31 cellular contexts compared by ENCODE assay signal in genomic region chr3:40432793-40433192, GRCh38. TPM values are rescaled to one million over a fixed set of nuclear protein-coding genes. Genes with fewer than 3 reads are reported as not detected.
DNase-seq lines count a peak whose midpoint lies in the region; ATAC-seq, FAIRE-seq and TF ChIP-seq lines count a peak whose summit lies in the region.
"Had no signal": no experiment of that assay in that cellular context is flagged by ENCODE, and none has a peak within 500 bp of the region (broad histone marks: within the 10 kb centered on the region; RNA-seq: fewer than 3 reads in every experiment).

No MANE protein-coding gene starts in this region.

- no peaks in the 10 kb centered on the region for H3K79me2 ChIP-seq in HepG2 (ENCODE audit: insufficient read depth, low read length)

- H3K27ac Mint-ChIP-seq in endodermal cell: no peak overlapping the region
- H3K27ac Mint-ChIP-seq: activated CD4-positive, alpha-beta T cell treated with anti-CD3 and anti-CD28 coated beads, Interleukin-2, amount 10 ng/mL, durations not matched to agents 24 days and 14 days; activated CD8-positive, alpha-beta memory T cell treated with anti-CD3 and anti-CD28 coated beads, Interleukin-2, amount 10 ng/mL, durations not matched to agents 7 days and 5 days; activated T-helper 1 cell treated with anti-CD3 and anti-CD28 coated beads, Interleukin-12 subunit alpha, Interleukin-12 subunit beta, Interleukin-2, Interleukin-4 antibody, amounts not matched to agents 30 ng/mL and 10 ng/mL and 1 ng/mL, durations not matched to agents 14 hours and 24 hours and 36 hours; CD14-positive monocyte; naive B cell; stimulated activated naive B cell treated with anti-CD40 and anti-IgM and Interleukin-4, amounts not matched to agents 10 μg/mL and 1 μg/mL and 100 μg/mL, for 72 hours had no signal

- WGBS in HepG2 (ENCODE audit: low lambda C conversion rate): 74% methylated on average over 2 of the region's 2 CpGs
- WGBS in right lobe of liver (ENCODE audit: insufficient coverage, low coverage, low lambda C conversion rate, missing lambda C conversion rate): 85% methylated on average over 2 of the region's 2 CpGs
- 100% methylated on average over 2 of the region's 2 CpGs; no CpG with 5 or more reads in 1 of the 2 experiments for WGBS in endodermal cell (ENCODE audit: insufficient coverage in 1 of 2, insufficient read length in 1 of 2), 2 experiments

- TF ChIP-seq POLR2A in HepG2 (IDR thresholded peaks at IDR 0.05; ENCODE audit: insufficient read depth in 1 of 2, low read depth in 2 of 2, low read length in 2 of 2) (no peak), right lobe of liver (IDR thresholded peaks at IDR 0.05) (no peak)

- ATAC-seq in HepG2 (no peak), right lobe of liver (no peak)
- ATAC-seq: activated CD8-positive, alpha-beta memory T cell treated with anti-CD3 and anti-CD28 coated beads, Interleukin-2, amount 10 ng/mL, durations not matched to agents 7 days and 5 days; stimulated activated naive B cell treated with anti-CD40 and anti-IgM and Interleukin-4, amounts not matched to agents 10 μg/mL and 1 μg/mL and 100 μg/mL, for 72 hours had no signal

- H3K27me3 ChIP-seq in HepG2 (ENCODE audit: control insufficient read depth in 1 of 2, insufficient read depth in 2 of 2, low read length in 2 of 2) (no peaks in the 10 kb centered on the region), right lobe of liver (no peaks in the 10 kb centered on the region), endodermal cell (ENCODE audit: control insufficient read depth, insufficient read depth, low read length, poor library complexity, severe bottlenecking) (no peaks in the 10 kb centered on the region), ascending aorta (no peaks in the 10 kb centered on the region)
- H3K27me3 ChIP-seq: suprapubic skin had no signal

- H3K4me3 ChIP-seq in HepG2 (replicated peaks in 1 of 3; ENCODE audit: insufficient read depth in 1 of 3, low read depth in 2 of 3, low read length in 3 of 3) (no peak overlapping the region), right lobe of liver (no peak overlapping the region), endodermal cell (ENCODE audit: low read length) (no peak overlapping the region), ascending aorta (no peak overlapping the region)
- H3K4me3 ChIP-seq: SK-N-MC, suprapubic skin had no signal

- no peaks in the 10 kb centered on the region for H3K36me3 ChIP-seq in HepG2 (replicated peaks in 1 of 2; ENCODE audit: control insufficient read depth in 1 of 2, insufficient read depth in 2 of 2, low read length in 2 of 2)
- no peaks in the 10 kb centered on the region for H3K36me3 ChIP-seq in right lobe of liver
- no peaks in the 10 kb centered on the region for H3K36me3 ChIP-seq in endodermal cell (ENCODE audit: control insufficient read depth, insufficient read depth, low read length)
- H3K36me3 ChIP-seq in ascending aorta: no peaks in the 10 kb centered on the region
- H3K36me3 ChIP-seq: suprapubic skin had no signal

- DNase-seq in HepG2 (ENCODE audit: low spot score) (no peak), right lobe of liver (no peak), OCI-M1 (lab: John Stamatoyannopoulos, UW) (peak; percentile 10), endodermal cell (no peak), ascending aorta (ENCODE audit: low spot score in 2 of 2) (no peak), cortex of kidney (lab: John Stamatoyannopoulos, UW) (no peak)
- no peak for DNase-seq in stimulated activated CD4-positive, alpha-beta T cell treated with anti-CD3 and anti-CD28 coated beads, Interleukin-2, amount 100 ng/mL, for 48 hours
- DNase-seq: activated CD4-positive, alpha-beta T cell treated with anti-CD3 and anti-CD28 coated beads, Interleukin-2, amount 10 ng/mL, durations not matched to agents 24 days and 14 days; activated CD8-positive, alpha-beta memory T cell treated with anti-CD3 and anti-CD28 coated beads, Interleukin-2, amount 10 ng/mL, durations not matched to agents 7 days and 5 days; activated naive CD4-positive, alpha-beta T cell treated with anti-CD3 and anti-CD28 coated beads, Interleukin-2, amount 50 U/mL, for 16 hours; head of caudate nucleus; kidney glomerular epithelial cell; mesenchymal stem cell; naive B cell; NCI-H1105; NCI-H2029 treated with DMSO at 0.1 percent for 48 hours; nucleus accumbens; small intestine; stimulated activated CD4-positive, alpha-beta T cell treated with anti-CD3 and anti-CD28 coated beads, Interleukin-4, amount 100 ng/mL, for 24 hours; stimulated activated naive B cell treated with anti-CD40 and anti-IgM and Interleukin-4, amounts not matched to agents 10 μg/mL and 1 μg/mL and 100 μg/mL, for 72 hours; T-helper 2 cell had no signal

- no peaks in the 10 kb centered on the region for H3K4me1 Mint-ChIP-seq in endodermal cell
- H3K4me1 Mint-ChIP-seq: activated CD4-positive, alpha-beta T cell treated with anti-CD3 and anti-CD28 coated beads, Interleukin-2, amount 10 ng/mL, durations not matched to agents 24 days and 14 days; activated CD8-positive, alpha-beta memory T cell treated with anti-CD3 and anti-CD28 coated beads, Interleukin-2, amount 10 ng/mL, durations not matched to agents 7 days and 5 days; CD14-positive monocyte; naive B cell; stimulated activated naive B cell treated with anti-CD40 and anti-IgM and Interleukin-4, amounts not matched to agents 10 μg/mL and 1 μg/mL and 100 μg/mL, for 72 hours had no signal

- no peak overlapping the region for H3K4me3 Mint-ChIP-seq in endodermal cell
- H3K4me3 Mint-ChIP-seq: activated CD4-positive, alpha-beta T cell treated with anti-CD3 and anti-CD28 coated beads, Interleukin-2, amount 10 ng/mL, durations not matched to agents 24 days and 14 days; activated CD8-positive, alpha-beta memory T cell treated with anti-CD3 and anti-CD28 coated beads, Interleukin-2, amount 10 ng/mL, durations not matched to agents 7 days and 5 days; activated T-helper 1 cell treated with anti-CD3 and anti-CD28 coated beads, Interleukin-12 subunit alpha, Interleukin-12 subunit beta, Interleukin-2, Interleukin-4 antibody, amounts not matched to agents 30 ng/mL and 10 ng/mL and 1 ng/mL, durations not matched to agents 14 hours and 24 hours and 36 hours; CD14-positive monocyte; naive B cell; stimulated activated naive B cell treated with anti-CD40 and anti-IgM and Interleukin-4, amounts not matched to agents 10 μg/mL and 1 μg/mL and 100 μg/mL, for 72 hours had no signal

- in situ Hi-C loops in HepG2 (cut with HindIII; ENCODE audit: extremely low pct_ligation_motif_present, low pct_unique_long_range_greater_than_20kb): no loop called here

- H3K27ac ChIP-seq in HepG2 (ENCODE audit: extremely low read length, insufficient read depth, low read length): no peak overlapping the region
- H3K27ac ChIP-seq in right lobe of liver: no peak overlapping the region
- H3K27ac ChIP-seq in endodermal cell (ENCODE audit: low read depth, low read length): no peak overlapping the region
- H3K27ac ChIP-seq in ascending aorta: no peak overlapping the region
- H3K27ac ChIP-seq: HL-60, SK-N-MC, suprapubic skin had no signal

- H3K27me3 Mint-ChIP-seq in endodermal cell (ENCODE audit: insufficient read depth): no peaks in the 10 kb centered on the region
- H3K27me3 Mint-ChIP-seq: activated CD8-positive, alpha-beta memory T cell treated with anti-CD3 and anti-CD28 coated beads, Interleukin-2, amount 10 ng/mL, durations not matched to agents 7 days and 5 days; naive B cell; stimulated activated naive B cell treated with anti-CD40 and anti-IgM and Interleukin-4, amounts not matched to agents 10 μg/mL and 1 μg/mL and 100 μg/mL, for 72 hours had no signal

- POLR2A ChIA-PET in HepG2 (lab: Yijun Ruan, JAX): no interaction called here

- intact Hi-C loops in HepG2 (cut with micrococcal nuclease; ENCODE audit: unreplicated experiment): no loop called here
- intact Hi-C loops in right lobe of liver (cut with DNase I): no loop called here
- intact Hi-C loops in ascending aorta (cut with DNase I): no loop called here

- TF ChIP-seq EP300 in HepG2 (IDR thresholded peaks at IDR 0.05; ENCODE audit: low read depth in 2 of 2, low read length in 2 of 2): no peak
- TF ChIP-seq EP300 in HepG2 (CRISPR knock-in tag; IDR thresholded peaks at IDR 0.05; ENCODE audit: borderline replicate concordance): no peak

- H3K4me1 ChIP-seq in HepG2 (ENCODE audit: insufficient read depth, low read length) (no peaks in the 10 kb centered on the region), right lobe of liver (no peaks in the 10 kb centered on the region), endodermal cell (ENCODE audit: control insufficient read depth, insufficient read depth, low read length) (no peaks in the 10 kb centered on the region), ascending aorta (no peaks in the 10 kb centered on the region)
- H3K4me1 ChIP-seq: suprapubic skin had no signal

- no peak overlapping the region for H2AFZ ChIP-seq in HepG2 (ENCODE audit: low read length)

- H3K9ac ChIP-seq in HepG2 (ENCODE audit: insufficient read depth, low read depth, low read length) (no peak overlapping the region), endodermal cell (ENCODE audit: extremely low read depth, low read length, poor library complexity, severe bottlenecking) (no peak overlapping the region)

- CTCF ChIA-PET in HepG2 (lab: Yijun Ruan, JAX; ENCODE audit: low intra/inter-chr PET ratio, low total read pairs): no interaction called here

- no peaks in the 10 kb centered on the region for H4K20me1 ChIP-seq in HepG2 (ENCODE audit: insufficient read depth, low read length)

- BruUV-seq in HepG2 (replicated peaks; lab: Mats Ljungman, UMichigan): no TSS peak

- H3K9me3 ChIP-seq in HepG2 (ENCODE audit: low read length) (no peaks in the 10 kb centered on the region), right lobe of liver (no peaks in the 10 kb centered on the region), endodermal cell (ENCODE audit: control insufficient read depth, low read length) (no peaks in the 10 kb centered on the region), ascending aorta (no peaks in the 10 kb centered on the region)
- H3K9me3 ChIP-seq: suprapubic skin had no signal

- peaks cover 5% of the 10 kb centered on the region for H3K9me3 Mint-ChIP-seq in endodermal cell
- H3K9me3 Mint-ChIP-seq: activated CD4-positive, alpha-beta T cell treated with anti-CD3 and anti-CD28 coated beads, Interleukin-2, amount 10 ng/mL, durations not matched to agents 24 days and 14 days; activated T-helper 1 cell treated with anti-CD3 and anti-CD28 coated beads, Interleukin-12 subunit alpha, Interleukin-12 subunit beta, Interleukin-2, Interleukin-4 antibody, amounts not matched to agents 30 ng/mL and 10 ng/mL and 1 ng/mL, durations not matched to agents 14 hours and 24 hours and 36 hours; CD14-positive monocyte; naive B cell; stimulated activated naive B cell treated with anti-CD40 and anti-IgM and Interleukin-4, amounts not matched to agents 10 μg/mL and 1 μg/mL and 100 μg/mL, for 72 hours had no signal

- TF ChIP-seq CTCF in HepG2 (CRISPR knock-in tag; IDR thresholded peaks at IDR 0.05): no peak
- TF ChIP-seq CTCF in right lobe of liver (IDR thresholded peaks at IDR 0.05): no peak
- peak; percentile 27 for TF ChIP-seq CTCF in endodermal cell (conservative IDR thresholded peaks at IDR 0.05)
- TF ChIP-seq CTCF in ascending aorta (IDR thresholded peaks at IDR 0.05): no peak

- no peak overlapping the region for H3K4me2 ChIP-seq in HepG2 (ENCODE audit: low read depth, low read length)

- TF ChIP-seq RAD21 in HepG2 (CRISPR knock-in tag; IDR thresholded peaks at IDR 0.05): no peak

- no peaks in the 10 kb centered on the region for H3K36me3 Mint-ChIP-seq in endodermal cell (ENCODE audit: low read depth)
- H3K36me3 Mint-ChIP-seq: activated CD8-positive, alpha-beta memory T cell treated with anti-CD3 and anti-CD28 coated beads, Interleukin-2, amount 10 ng/mL, durations not matched to agents 7 days and 5 days; CD14-positive monocyte had no signal

- no peak for FAIRE-seq in HepG2 (lab: Jason Lieb, UNC)
- FAIRE-seq: endothelial cell of umbilical vein, RCC 7860, small intestine had no signal

RNA-seq across cellular contexts. Expression of gene RPL14, which starts 24.3 kb away (rescaled TPM):
- total RNA-seq in HepG2 (2016; rRNA removed; fragmentation: Illumina TruSeq; extraction: Trizol): 1,291 and 1,534 TPM in 2 replicates
- total RNA-seq in HepG2 (2016; cell fraction: cytosol; rRNA removed; fragmentation: Illumina TruSeq; extraction: Trizol; ENCODE audit: low read depth): 1,420 and 1,565 TPM in 2 replicates
- total RNA-seq in HepG2 (2016; cell fraction: insoluble cytoplasmic fraction; rRNA removed; fragmentation: Illumina TruSeq; extraction: Trizol): 1,291 and 1,624 TPM in 2 replicates
- total RNA-seq in HepG2 (2016; cell fraction: membrane; rRNA removed; fragmentation: Illumina TruSeq; extraction: Trizol): 2,440 and 2,539 TPM in 2 replicates
- total RNA-seq in HepG2 (2016; cell fraction: nucleus; rRNA removed; fragmentation: Illumina TruSeq; extraction: Trizol): 404 and 486 TPM in 2 replicates
- 502 and 554 TPM in 2 replicates for polyA plus RNA-seq in HepG2 (2011; rRNA removed)
- 480 and 499 TPM in 2 replicates for polyA plus RNA-seq in HepG2 (2011; cell fraction: cytosol; rRNA removed)
- 133 TPM in 2 replicates for polyA plus RNA-seq in HepG2 (2011; cell fraction: nucleus; rRNA removed)
- 2,003 and 2,065 TPM in 2 replicates for polyA plus RNA-seq in HepG2 (2012)
- 2,396 and 2,553 TPM in 2 replicates for polyA plus RNA-seq in HepG2 (2016; cell fraction: cytosol; fragmentation: Illumina TruSeq; extraction: Trizol; ENCODE audit: low read depth)
- polyA plus RNA-seq in HepG2 (2016; cell fraction: insoluble cytoplasmic fraction; fragmentation: Illumina TruSeq; extraction: Trizol; ENCODE audit: low read depth): 1,996 and 2,029 TPM in 2 replicates
- polyA plus RNA-seq in HepG2 (2016; cell fraction: membrane; fragmentation: Illumina TruSeq; extraction: Trizol; ENCODE audit: low read depth): 3,179 and 3,263 TPM in 2 replicates
- 859 TPM in 2 replicates for polyA plus RNA-seq in HepG2 (2016; cell fraction: nucleus; fragmentation: Illumina TruSeq; extraction: Trizol; ENCODE audit: insufficient read depth, low read depth)
- polyA minus RNA-seq in HepG2 (2011; rRNA and poly(A)+ RNA removed; ENCODE audit: low replicate concordance): 440 and 569 TPM in 2 replicates
- 617 and 745 TPM in 2 replicates for polyA minus RNA-seq in HepG2 (2011; cell fraction: cytosol; rRNA and poly(A)+ RNA removed)
- 167 and 200 TPM in 2 replicates for polyA minus RNA-seq in HepG2 (2011; cell fraction: nucleus; rRNA and poly(A)+ RNA removed)
- 100 to 1,000 TPM; 173 to 573 (median 551) TPM for total RNA-seq in right lobe of liver
- 1,000 to 10,000 TPM; 1,691 to 2,241 TPM for total RNA-seq in endodermal cell
- polyA plus RNA-seq in endodermal cell (2013, experiment 1 of 2): 1,100 TPM
- polyA plus RNA-seq in endodermal cell (2013, experiment 2 of 2): 1,049 TPM
- 162 TPM for total RNA-seq in ascending aorta

RNA-seq across cellular contexts. Expression of gene ZNF619, which starts 44.1 kb away (rescaled TPM):
- total RNA-seq in HepG2 (2016; rRNA removed; fragmentation: Illumina TruSeq; extraction: Trizol) (4.9 and 5.2 TPM in 2 replicates), right lobe of liver (1 to 10 TPM; 2.0 to 5.2 (median 4.5) TPM), endodermal cell (10 to 100 TPM in 1 of 2 donors, 1 to 10 TPM in 1; 6.9 to 13.7 TPM), ascending aorta (1.4 TPM)
- total RNA-seq in HepG2 (2016; cell fraction: cytosol; rRNA removed; fragmentation: Illumina TruSeq; extraction: Trizol; ENCODE audit: low read depth): 0.40 and 0.88 TPM in 2 replicates
- total RNA-seq in HepG2 (2016; cell fraction: insoluble cytoplasmic fraction; rRNA removed; fragmentation: Illumina TruSeq; extraction: Trizol): 4.5 and 5.1 TPM in 2 replicates
- 1.6 and 1.8 TPM in 2 replicates for total RNA-seq in HepG2 (2016; cell fraction: membrane; rRNA removed; fragmentation: Illumina TruSeq; extraction: Trizol)
- total RNA-seq in HepG2 (2016; cell fraction: nucleus; rRNA removed; fragmentation: Illumina TruSeq; extraction: Trizol): 4.0 and 5.1 TPM in 2 replicates
- polyA plus RNA-seq in HepG2 (2011; rRNA removed): 0.83 and 1.0 TPM in 2 replicates
- polyA plus RNA-seq in HepG2 (2011; cell fraction: cytosol; rRNA removed): 0.83 and 0.95 TPM in 2 replicates
- 1.5 and 1.9 TPM in 2 replicates for polyA plus RNA-seq in HepG2 (2011; cell fraction: nucleus; rRNA removed)
- 0.97 and 1.1 TPM in 2 replicates for polyA plus RNA-seq in HepG2 (2012)
- 0.11 and 0.15 TPM in 2 replicates for polyA plus RNA-seq in HepG2 (2016; cell fraction: cytosol; fragmentation: Illumina TruSeq; extraction: Trizol; ENCODE audit: low read depth)
- polyA plus RNA-seq in HepG2 (2016; cell fraction: insoluble cytoplasmic fraction; fragmentation: Illumina TruSeq; extraction: Trizol; ENCODE audit: low read depth): 2.4 TPM in 2 replicates
- polyA plus RNA-seq in HepG2 (2016; cell fraction: membrane; fragmentation: Illumina TruSeq; extraction: Trizol; ENCODE audit: low read depth): 0.53 and 0.58 TPM in 2 replicates
- polyA plus RNA-seq in HepG2 (2016; cell fraction: nucleus; fragmentation: Illumina TruSeq; extraction: Trizol; ENCODE audit: insufficient read depth, low read depth): 2.7 and 3.1 TPM in 2 replicates
- 4.6 and 6.5 TPM in 2 replicates for polyA minus RNA-seq in HepG2 (2011; rRNA and poly(A)+ RNA removed; ENCODE audit: low replicate concordance)
- 2.4 and 2.9 TPM in 2 replicates for polyA minus RNA-seq in HepG2 (2011; cell fraction: cytosol; rRNA and poly(A)+ RNA removed)
- 5.2 and 5.3 TPM in 2 replicates for polyA minus RNA-seq in HepG2 (2011; cell fraction: nucleus; rRNA and poly(A)+ RNA removed)
- 2.6 TPM for polyA plus RNA-seq in endodermal cell (2013, experiment 1 of 2)
- 2.4 TPM for polyA plus RNA-seq in endodermal cell (2013, experiment 2 of 2)

RNA-seq across cellular contexts. Expression of gene ENTPD3, which starts 45.8 kb away (rescaled TPM):
- total RNA-seq in HepG2 (2016; rRNA removed; fragmentation: Illumina TruSeq; extraction: Trizol) (not detected in 2 replicates), right lobe of liver (not detected), endodermal cell (under 1 TPM; 0.22 to 0.37 TPM), ascending aorta (1.6 TPM)
- total RNA-seq in HepG2 (2016; cell fraction: cytosol; rRNA removed; fragmentation: Illumina TruSeq; extraction: Trizol; ENCODE audit: low read depth): not detected in 2 replicates
- not detected in 2 replicates for total RNA-seq in HepG2 (2016; cell fraction: insoluble cytoplasmic fraction; rRNA removed; fragmentation: Illumina TruSeq; extraction: Trizol)
- total RNA-seq in HepG2 (2016; cell fraction: membrane; rRNA removed; fragmentation: Illumina TruSeq; extraction: Trizol): not detected in 2 replicates
- total RNA-seq in HepG2 (2016; cell fraction: nucleus; rRNA removed; fragmentation: Illumina TruSeq; extraction: Trizol): not detected in 2 replicates
- polyA plus RNA-seq in HepG2 (2011; rRNA removed): 0.07 TPM in 1 of 2 replicates, not detected in the other
- 0.01 TPM in 2 replicates for polyA plus RNA-seq in HepG2 (2011; cell fraction: cytosol; rRNA removed)
- polyA plus RNA-seq in HepG2 (2011; cell fraction: nucleus; rRNA removed): not detected in 2 replicates
- polyA plus RNA-seq in HepG2 (2012): not detected in 2 replicates
- polyA plus RNA-seq in HepG2 (2016; cell fraction: cytosol; fragmentation: Illumina TruSeq; extraction: Trizol; ENCODE audit: low read depth): not detected in 2 replicates
- polyA plus RNA-seq in HepG2 (2016; cell fraction: insoluble cytoplasmic fraction; fragmentation: Illumina TruSeq; extraction: Trizol; ENCODE audit: low read depth): not detected in 2 replicates
- not detected in 2 replicates for polyA plus RNA-seq in HepG2 (2016; cell fraction: membrane; fragmentation: Illumina TruSeq; extraction: Trizol; ENCODE audit: low read depth)
- polyA plus RNA-seq in HepG2 (2016; cell fraction: nucleus; fragmentation: Illumina TruSeq; extraction: Trizol; ENCODE audit: insufficient read depth, low read depth): not detected in 2 replicates
- polyA minus RNA-seq in HepG2 (2011; rRNA and poly(A)+ RNA removed; ENCODE audit: low replicate concordance): not detected in 2 replicates
- not detected in 2 replicates for polyA minus RNA-seq in HepG2 (2011; cell fraction: cytosol; rRNA and poly(A)+ RNA removed)
- polyA minus RNA-seq in HepG2 (2011; cell fraction: nucleus; rRNA and poly(A)+ RNA removed): not detected in 2 replicates
- polyA plus RNA-seq in endodermal cell (2013, experiment 1 of 2): 0.53 TPM
- polyA plus RNA-seq in endodermal cell (2013, experiment 2 of 2): 0.58 TPM
- total RNA-seq: activated CD4-positive, alpha-beta T cell treated with anti-CD3 and anti-CD28 coated beads, Interleukin-2, amount 10 ng/mL, durations not matched to agents 24 days and 14 days; activated CD8-positive, alpha-beta memory T cell treated with anti-CD3 and anti-CD28 coated beads, Interleukin-2, amount 10 ng/mL, durations not matched to agents 7 days and 5 days; activated T-helper 1 cell treated with anti-CD3 and anti-CD28 coated beads, Interleukin-12 subunit alpha, Interleukin-12 subunit beta, Interleukin-2, Interleukin-4 antibody, amounts not matched to agents 30 ng/mL and 10 ng/mL and 1 ng/mL, durations not matched to agents 14 hours and 24 hours and 36 hours; dermis microvascular lymphatic vessel endothelial cell; endothelial cell of umbilical vein; NCI-H460 had no signal
- polyA plus RNA-seq: AG04450, CD14-positive monocyte, endothelial cell of umbilical vein had no signal
